Comparison of ENCODE assay signal across 8 cellular contexts in genomic region chr22:36528795-36529718, GRCh38. TPM values are rescaled to one million over a fixed set of nuclear protein-coding genes. Genes with fewer than 3 reads are reported as not detected.
A peak's percentile ranks its signal among the peaks of the same experiment; 100 is the strongest.
DNase-seq lines count a peak whose midpoint lies in the region; ATAC-seq, FAIRE-seq and TF ChIP-seq lines count a peak whose summit lies in the region.

Gene EIF3D, minus strand, starts transcription at chr22:36529166. Its CDS starts 3,045 bp downstream, at chr22:36526121.

- peak; percentile 99 for DNase-seq in DMS 273 (lab: John Stamatoyannopoulos, UW; ENCODE audit: unreplicated experiment)
- peak; percentile 99 for DNase-seq in IMR-90
- DNase-seq in OCI-M1 (lab: John Stamatoyannopoulos, UW): peak; percentile 99
- DNase-seq in activated T-cell treated with anti-CD3 and anti-CD28 coated beads for 24 hours (ENCODE audit: low read depth): peak; percentile 97
- peak; percentile 100 for DNase-seq in endothelial cell of umbilical vein (ENCODE audit: low read depth, low spot score)
- peak; percentile 98 for DNase-seq in midbrain (lab: John Stamatoyannopoulos, UW)
- peak; percentile 96 to 97 for DNase-seq in stimulated activated CD8-positive, alpha-beta memory T cell treated with anti-CD3 and anti-CD28 coated beads, Interleukin-2, amount 100 ng/mL, for 1 hour (ENCODE audit: low read depth in 2 of 2)

- peak within 1 kb of the TSS; percentile 91 for H3K56ac ChIP-seq in IMR-90 (ENCODE audit: extremely low read depth, insufficient read depth, low read length)

- H3K4me3 ChIP-seq in IMR-90 (ENCODE audit: insufficient read depth, low read depth, low read length): peak within 1 kb of the TSS; percentile 88
- peak within 1 kb of the TSS; percentile 68 to 95 (median 72) for H3K4me3 ChIP-seq in endothelial cell of umbilical vein (replicated peaks in 1 of 3; ENCODE audit: insufficient read depth in 1 of 3, low read depth in 1 of 3, low read length in 3 of 3)

- H3K27me3 ChIP-seq in IMR-90 (ENCODE audit: control insufficient read depth, insufficient read depth, low read length) (no peaks in the 10 kb centered on the region), endothelial cell of umbilical vein (ENCODE audit: control insufficient read depth in 2 of 2, insufficient read depth in 2 of 2, low read length in 2 of 2) (no peaks in the 10 kb centered on the region)

- no peak within 1 kb of the TSS; the same call in 1 of the 2 replicates for H2BK20ac ChIP-seq in IMR-90 (ENCODE audit: low read depth, low read length)

- H3K9me3 ChIP-seq in IMR-90 (ENCODE audit: control insufficient read depth, insufficient read depth, low read length) (no peaks in the 10 kb centered on the region), endothelial cell of umbilical vein (replicated peaks; ENCODE audit: control insufficient read depth, insufficient read depth, low read length) (no peaks in the 10 kb centered on the region)

- WGBS in IMR-90 (ENCODE audit: extremely low coverage in 2 of 2, insufficient read length in 1 of 2), 2 experiments: 1% methylated on average over 49 of the region's 82 CpGs; no CpG with 5 or more reads in 1 of the 2 experiments

- in situ Hi-C loops in IMR-90 (cut with MboI; ENCODE audit: low sequenced_read_pairs): no loop called here

- H3K9me1 ChIP-seq in IMR-90 (ENCODE audit: insufficient read depth, low read length): 0 out of 2 replicates have a peak, but pooled peaks cover 3% of the 10 kb centered on the region
- H3K9me1 ChIP-seq in endothelial cell of umbilical vein (replicated peaks; ENCODE audit: control insufficient read depth, extremely low read depth, insufficient read depth, low read length): no peaks in the 10 kb centered on the region

- FAIRE-seq in endothelial cell of umbilical vein (lab: Jason Lieb, UNC): peak; percentile 97

- H3K4me1 ChIP-seq in IMR-90 (ENCODE audit: control insufficient read depth, insufficient read depth, low read length) (peaks cover 2% of the 10 kb centered on the region; the same call in 1 of the 2 replicates), endothelial cell of umbilical vein (ENCODE audit: control insufficient read depth, extremely low read depth, insufficient read depth, low read length) (peaks cover 15% of the 10 kb centered on the region)

- peak within 1 kb of the TSS; percentile 95 for H3K4ac ChIP-seq in IMR-90 (ENCODE audit: low read depth, low read length)

- H3K36me3 ChIP-seq in IMR-90 (ENCODE audit: control insufficient read depth, insufficient read depth, low read length): peaks cover 19% of the 10 kb centered on the region
- peaks cover 13 to 17% of the 10 kb centered on the region in 2 experiments for H3K36me3 ChIP-seq in endothelial cell of umbilical vein (ENCODE audit: control insufficient read depth in 2 of 2, extremely low read depth in 1 of 2, insufficient read depth in 2 of 2, low read length in 2 of 2)

- peak within 1 kb of the TSS; percentile 81 for H3K27ac ChIP-seq in IMR-90 (ENCODE audit: insufficient read depth, low read length)
- H3K27ac ChIP-seq in endothelial cell of umbilical vein (ENCODE audit: insufficient read depth, low read depth, low read length): peak within 1 kb of the TSS; percentile 84

- no peak within 1 kb of the TSS; the same call in 2 of the 3 replicates for H2BK15ac ChIP-seq in IMR-90 (ENCODE audit: low read depth, low read length)

- H4K8ac ChIP-seq in IMR-90 (ENCODE audit: low read depth in 2 of 2, low read length in 2 of 2): peak within 1 kb of the TSS; percentile 96 to 98

- H3K9ac ChIP-seq in IMR-90 (ENCODE audit: low read depth, low read length) (peak within 1 kb of the TSS; percentile 97), endothelial cell of umbilical vein (replicated peaks; ENCODE audit: extremely low read depth, insufficient read depth, low read length) (peak within 1 kb of the TSS; percentile 93)

- H2BK5ac ChIP-seq in IMR-90 (ENCODE audit: low read depth, low read length, poor library complexity, severe bottlenecking): peak within 1 kb of the TSS; percentile 85

- H2AFZ ChIP-seq in IMR-90 (replicated peaks; ENCODE audit: low read length, poor library complexity): peak within 1 kb of the TSS; percentile 89
- H2AFZ ChIP-seq in endothelial cell of umbilical vein (ENCODE audit: low read depth, low read length): peak within 1 kb of the TSS; percentile 96

- H3K4me2 ChIP-seq in IMR-90 (ENCODE audit: low read depth, low read length) (peak within 1 kb of the TSS; percentile 88), endothelial cell of umbilical vein (ENCODE audit: insufficient read depth, low read length) (peak within 1 kb of the TSS; percentile 95)

- peaks cover 21 to 42% of the 10 kb centered on the region in 2 experiments for H3K79me1 ChIP-seq in IMR-90 (ENCODE audit: low read depth in 1 of 2, low read length in 2 of 2)

- H3K79me2 ChIP-seq in endothelial cell of umbilical vein (ENCODE audit: control insufficient read depth, insufficient read depth, low read length): peaks cover 34% of the 10 kb centered on the region

- peak within 1 kb of the TSS; percentile 58 for H3K18ac ChIP-seq in IMR-90 (ENCODE audit: low read depth, low read length)

- CTCF ChIA-PET in IMR-90 (lab: Yijun Ruan, JAX): no interaction called here
- CTCF ChIA-PET in endothelial cell of umbilical vein (lab: Charles Lee): interaction anchor here (0.8 to 1.6 kb wide), 6 partner anchors 12 to 327 kb away, joined by 3 to 7 read pairs (median 5); no protein-coding TSS in a partner anchor

- H2BK120ac ChIP-seq in IMR-90 (ENCODE audit: low read depth, low read length): peak within 1 kb of the TSS; percentile 39; the same call in 1 of the 2 replicates

- peak within 1 kb of the TSS; percentile 97 for H2AK5ac ChIP-seq in IMR-90 (ENCODE audit: low read depth, low read length)

- BruUV-seq in IMR-90 (replicated peaks; lab: Mats Ljungman, UMichigan): TSS peak; percentile 95
- BruUV-seq in endothelial cell of umbilical vein (replicated peaks; lab: Mats Ljungman, UMichigan): no TSS peak

- POLR2A ChIA-PET in IMR-90 (lab: Charles Lee; ENCODE audit: unreplicated experiment): interaction anchor here (0.6 kb wide), 2 partner anchors 20 to 351 kb away, joined by 3 to 7 read pairs; no protein-coding TSS in a partner anchor
- POLR2A ChIA-PET in endothelial cell of umbilical vein (lab: Charles Lee): interaction anchor here (0.6 to 1.0 kb wide), 3 partner anchors 18 to 247 kb away, joined by 3 to 5 read pairs (median 3); no protein-coding TSS in a partner anchor

- H4K91ac ChIP-seq in IMR-90 (ENCODE audit: insufficient read depth, low read depth, low read length): peak within 1 kb of the TSS; percentile 83

- H4K20me1 ChIP-seq in IMR-90 (ENCODE audit: insufficient read depth, low read length) (peaks cover 19% of the 10 kb centered on the region; the same call in 1 of the 2 replicates), endothelial cell of umbilical vein (replicated peaks; ENCODE audit: control insufficient read depth, extremely low read depth, insufficient read depth, low read length) (no peaks in the 10 kb centered on the region)

- H3K23ac ChIP-seq in IMR-90 (ENCODE audit: low read depth, low read length): peak within 1 kb of the TSS; percentile 93

- ATAC-seq in GM21528 (IDR thresholded peaks at IDR 0.05; ENCODE audit: low FRiP score, unreplicated experiment): peak; percentile 92
- ATAC-seq in IMR-90 (ENCODE audit: low read depth): peak; percentile 93

- no peak for TF ChIP-seq RAD21 in IMR-90 (IDR thresholded peaks at IDR 0.05; ENCODE audit: low read length)

- peak within 1 kb of the TSS; percentile 94 for H4K5ac ChIP-seq in IMR-90 (ENCODE audit: low read depth, low read length)

- peak within 1 kb of the TSS; percentile 98 for H3K14ac ChIP-seq in IMR-90 (replicated peaks; ENCODE audit: low read depth, low read length)

- dilution Hi-C loops in IMR-90 (cut with HindIII; ENCODE audit: low sequenced_read_pairs, unreplicated experiment): no loop called here
- dilution Hi-C loops in endothelial cell of umbilical vein (cut with MboI; ENCODE audit: extremely low pct_ligation_motif_present, low sequenced_read_pairs): no loop called here

- TF ChIP-seq POLR2A in IMR-90 (IDR thresholded peaks at IDR 0.05; ENCODE audit: low read depth, low read length) (peak; percentile 96), endothelial cell of umbilical vein (IDR thresholded peaks at IDR 0.05; ENCODE audit: low read depth, low read length) (peak; percentile 86)

- no peak for TF ChIP-seq CTCF in IMR-90 (conservative IDR thresholded peaks at IDR 0.05; ENCODE audit: low read depth, low read length)
- TF ChIP-seq CTCF in endothelial cell of umbilical vein (IDR thresholded peaks at IDR 0.05; ENCODE audit: extremely low read depth in 1 of 2, insufficient read depth in 1 of 2, low read depth in 1 of 2, low read length in 2 of 2): no peak

- intact Hi-C loops in IMR-90 (cut with micrococcal nuclease) (no loop called here), endothelial cell of umbilical vein (cut with micrococcal nuclease) (loop anchor here (1.0 to 5.0 kb wide), 4 partner anchors 22 to 197 kb away; partner anchors contain the start of gene FOXRED2)

- peak within 1 kb of the TSS; percentile 99 for H2AK9ac ChIP-seq in IMR-90 (replicated peaks; ENCODE audit: low read depth, low read length, poor library complexity)

TF ChIP-seq in IMR-90, 13 proteins besides CTCF, POLR2A, EP300 and RAD21 (continues in another document):
- peak; percentile 62; the same call in 1 of the 2 replicates for TF ChIP-seq MAZ (IDR thresholded peaks at IDR 0.05; ENCODE audit: borderline replicate concordance, low read depth, low read length)
- no peak for TF ChIP-seq NFE2L2 (IDR thresholded peaks at IDR 0.05; ENCODE audit: low read depth, low read length)
- TF ChIP-seq MXI1 (IDR thresholded peaks at IDR 0.05; ENCODE audit: borderline replicate concordance, low read depth, low read length): no peak; the same call in 1 of the 2 replicates

TF ChIP-seq in endothelial cell of umbilical vein, 7 proteins besides CTCF, POLR2A, EP300 and RAD21 (continues in another document):
- no peak for TF ChIP-seq FOS (IDR thresholded peaks at IDR 0.05; ENCODE audit: borderline replicate concordance, insufficient read depth, low read length)
- TF ChIP-seq POLR2AphosphoS5 (IDR thresholded peaks at IDR 0.05; ENCODE audit: insufficient read depth, low read depth, low read length): peak; percentile 97
- TF ChIP-seq MYC (IDR thresholded peaks at IDR 0.05; ENCODE audit: low read depth, low read length): peak; percentile 48
- TF ChIP-seq GATA2 (IDR thresholded peaks at IDR 0.05; ENCODE audit: insufficient read depth, insufficient read length, low read depth, low read length): no peak

RNA-seq across cellular contexts. Expression of gene EIF3D, which starts in this region (rescaled TPM):
- 512 and 746 TPM in 2 replicates for total RNA-seq in IMR-90 (2012; rRNA removed)
- polyA plus RNA-seq in IMR-90 (2012; rRNA removed): 335 and 339 TPM in 2 replicates
- 440 and 592 TPM in 2 replicates for polyA plus RNA-seq in IMR-90 (2012; cell fraction: cytosol; rRNA removed)
- polyA plus RNA-seq in IMR-90 (2012; cell fraction: nucleus; rRNA removed; ENCODE audit: low replicate concordance): 315 and 390 TPM in 2 replicates
- 192 and 201 TPM in 2 replicates for total RNA-seq in endothelial cell of umbilical vein
- 374 and 413 TPM in 2 replicates for polyA plus RNA-seq in endothelial cell of umbilical vein
- 391 and 464 TPM in 2 replicates for polyA plus RNA-seq in endothelial cell of umbilical vein (2011; cell fraction: cytosol; rRNA removed)
- polyA plus RNA-seq in endothelial cell of umbilical vein (2011; cell fraction: nucleus; rRNA removed): 364 and 367 TPM in 2 replicates
- 201 and 234 TPM in 2 replicates for polyA plus RNA-seq in endothelial cell of umbilical vein (2012)
- polyA minus RNA-seq in endothelial cell of umbilical vein: 384 and 389 TPM in 2 replicates
- polyA minus RNA-seq in endothelial cell of umbilical vein (2011; cell fraction: cytosol; rRNA and poly(A)+ RNA removed): 159 TPM
- 132 and 157 TPM in 2 replicates for polyA minus RNA-seq in endothelial cell of umbilical vein (2011; cell fraction: nucleus; rRNA and poly(A)+ RNA removed)

Comparison
In these comparisons a context has a peak if more than half of its experiments do, and no peak if none do; other contexts are left out.
1. Peak in every context shown above with its lines: DNase-seq, ATAC-seq, H3K4me3 ChIP-seq and H3K27ac ChIP-seq.